In genomic region chr2:218320704-218321336, GRCh38 we compare ENCODE assay signal across 1 cellular context.
TF ChIP-seq lines count a peak whose summit lies in the region.

No MANE protein-coding gene starts in this region.

TF ChIP-seq in endothelial cell of umbilical vein, 7 proteins besides CTCF, POLR2A, EP300 and RAD21 (continued from another document):
- no peak for TF ChIP-seq MAX (IDR thresholded peaks at IDR 0.05; ENCODE audit: insufficient read depth, insufficient read length)
- TF ChIP-seq FOS (IDR thresholded peaks at IDR 0.05; ENCODE audit: borderline replicate concordance, insufficient read depth, low read length) = no peak
